ENCODE assay signal across 16 cellular contexts in the genomic region with DNA sequence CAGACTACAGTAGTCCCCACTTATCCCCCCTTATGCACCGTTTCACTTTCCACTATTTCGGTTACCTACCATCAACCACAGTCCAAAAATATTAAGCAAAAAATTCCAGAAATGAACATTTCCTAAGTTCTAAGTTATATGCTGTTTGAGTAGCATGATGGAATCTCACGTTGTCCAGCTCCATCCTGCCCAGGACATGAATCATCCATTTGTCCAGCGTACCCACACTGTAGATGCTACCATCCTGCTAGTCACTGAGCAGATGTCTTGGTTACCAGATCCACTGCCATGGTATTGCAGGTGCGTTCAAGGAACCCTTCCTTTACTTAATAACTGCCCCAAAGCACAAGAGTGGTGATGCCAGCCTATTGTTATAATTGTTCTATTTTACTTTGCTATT.
"Had no signal": no experiment of that assay in that cellular context is flagged by ENCODE, and none has a peak within 500 bp of the region (broad histone marks: within the 10 kb centered on the region; RNA-seq: fewer than 3 reads in every experiment).

No MANE protein-coding gene starts in this region.

- ATAC-seq: esophagus mucosa, left ventricle myocardium superior, right cardiac atrium had no signal

- H3K27ac ChIP-seq: spleen had no signal

- H3K27me3 Mint-ChIP-seq: activated naive CD8-positive, alpha-beta T cell; brain; dendritic cell treated with granulocyte-macrophage colony-stimulating factor and Interleukin-4, amounts not matched to agents 40 ng/mL and 50 ng/mL, for 4 days; memory B cell had no signal

- H3K4me3 ChIP-seq: spleen, transverse colon, vagina had no signal

- H3K27ac Mint-ChIP-seq: activated naive CD8-positive, alpha-beta T cell; dendritic cell treated with granulocyte-macrophage colony-stimulating factor and Interleukin-4, amounts not matched to agents 40 ng/mL and 50 ng/mL, for 4 days; nephron progenitor cell had no signal

- H3K4me3 Mint-ChIP-seq: activated naive CD8-positive, alpha-beta T cell; brain; dendritic cell treated with granulocyte-macrophage colony-stimulating factor and Interleukin-4, amounts not matched to agents 40 ng/mL and 50 ng/mL, for 4 days; memory B cell; nephron progenitor cell had no signal

- H3K4me1 Mint-ChIP-seq: memory B cell had no signal

- H3K27me3 ChIP-seq: spleen, transverse colon, vagina had no signal

- H3K9me3 Mint-ChIP-seq: brain; dendritic cell treated with granulocyte-macrophage colony-stimulating factor and Interleukin-4, amounts not matched to agents 40 ng/mL and 50 ng/mL, for 4 days; memory B cell had no signal

- FAIRE-seq: kidney had no signal

- H3K9me3 ChIP-seq: spleen, transverse colon, vagina had no signal

- DNase-seq: activated CD4-positive, alpha-beta T cell treated with anti-CD3 and anti-CD28 coated beads, Interleukin-2, amount 50 U/mL, for 1 hour; amniotic stem cell; hypothalamus; kidney; left ventricle myocardium superior; nephron progenitor cell; occipital lobe; right cardiac atrium; spleen; transverse colon had no signal

- H3K36me3 Mint-ChIP-seq: memory B cell had no signal

- H3K36me3 ChIP-seq: spleen, transverse colon, vagina had no signal
